In the genomic region with DNA sequence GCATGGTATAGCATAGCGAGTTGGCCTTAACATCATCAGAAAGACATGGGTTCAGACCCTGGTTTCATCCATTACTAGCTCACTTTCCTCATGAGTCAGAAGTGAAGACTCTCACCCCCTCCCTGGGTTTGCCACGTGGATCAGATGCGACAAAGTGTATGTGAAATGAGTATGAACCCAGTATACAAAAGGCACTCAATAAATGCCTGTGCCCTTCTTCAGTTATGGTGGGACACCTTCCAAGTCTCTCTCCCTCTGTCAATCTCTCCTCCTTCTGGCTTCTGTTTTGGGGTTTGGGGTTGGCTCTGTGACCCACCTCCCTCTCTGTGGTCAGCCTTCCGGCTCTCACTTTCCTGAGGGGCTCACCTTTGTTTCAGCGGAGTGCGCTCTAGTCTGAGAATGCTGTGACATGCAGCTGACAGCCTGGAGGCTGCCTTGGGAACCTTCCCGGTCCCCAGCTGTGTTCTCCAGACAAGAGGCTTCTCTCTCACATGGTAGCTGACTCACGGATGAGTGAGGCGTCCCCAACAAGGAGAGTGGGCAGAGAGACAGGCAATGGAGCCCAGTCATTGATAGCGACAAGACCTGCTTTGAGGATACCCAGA, we compare ENCODE assay signal across 8 cellular contexts.
A peak's percentile ranks its signal among the peaks of the same experiment; 100 is the strongest.
DNase-seq lines count a peak whose midpoint lies in the region; ATAC-seq lines count a peak whose summit lies in the region.

No MANE protein-coding gene starts in this region.

- DNase-seq in Ammon's horn (ENCODE audit: low spot score) (peak; percentile 73), HT1080 (ENCODE audit: low read depth) (peak; percentile 83), amygdala (lab: John Stamatoyannopoulos, UW) (peak in 32 of 56 donors; percentile 10 to 72 (median 40)), naive B cell (no peak), NCI-H526 treated with DMSO at 0.1 percent for 48 hours (lab: John Stamatoyannopoulos, UW) (no peak), DMS53 treated with DMSO at 0.1 percent for 48 hours (lab: John Stamatoyannopoulos, UW; ENCODE audit: unreplicated experiment) (no peak), DMS 273 treated with DMSO at 0.1 percent for 48 hours (lab: John Stamatoyannopoulos, UW) (no peak)

- peak overlapping the region in 5 of 8 donors; percentile 6 to 77 (median 75) for H3K4me3 Mint-ChIP-seq in naive B cell

- no peaks in the 10 kb centered on the region for H3K36me3 Mint-ChIP-seq in naive B cell

- no peaks in the 10 kb centered on the region for H3K9me3 Mint-ChIP-seq in naive B cell

- H3K4me1 Mint-ChIP-seq in naive B cell, result peaks cover 0 to 22% (median 8%) of the 10 kb centered on the region in 3 donors

- ATAC-seq in naive B cell (ENCODE audit: low read depth in 2 of 2) (no peak), HG03521 (IDR thresholded peaks at IDR 0.05; ENCODE audit: unreplicated experiment) (no peak)

- peak overlapping the region in 5 of 6 donors; percentile 51 to 98 (median 68) for H3K27ac Mint-ChIP-seq in naive B cell

- H3K27me3 Mint-ChIP-seq in naive B cell, result no peaks in the 10 kb centered on the region

Comparison
In these comparisons a context has a peak if more than half of its experiments do, and no peak if none do; other contexts are left out.
1. DNase-seq: peak in Ammon's horn (single experiment), HT1080 (single experiment) and amygdala (32 of 56); none in naive B cell (single experiment), NCI-H526 treated with DMSO at 0.1 percent for 48 hours (single experiment), DMS53 treated with DMSO at 0.1 percent for 48 hours (single experiment) and DMS 273 treated with DMSO at 0.1 percent for 48 hours (single experiment).